Comparison of ENCODE assay signal across 1 cellular context in the genomic region with DNA sequence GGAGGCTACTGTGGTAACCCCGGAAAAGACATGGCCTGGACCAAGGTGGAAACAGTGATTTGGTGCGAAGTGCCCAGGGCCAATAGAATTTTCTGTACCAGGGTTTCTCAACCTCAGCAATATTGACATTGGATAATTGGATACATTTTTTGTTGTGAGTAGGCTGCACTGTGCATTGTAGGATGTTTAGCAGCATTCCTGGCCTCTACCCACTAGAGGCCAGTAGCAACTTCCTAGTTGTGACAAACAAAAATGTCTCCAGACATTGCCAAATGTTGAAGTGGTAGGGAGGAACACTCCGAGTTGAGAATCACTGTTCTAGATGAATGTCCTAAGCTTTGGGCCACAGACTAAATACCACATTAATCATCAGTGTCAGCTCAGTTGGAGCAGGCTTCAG.
TF ChIP-seq lines count a peak whose summit lies in the region.

No MANE protein-coding gene starts in this region.

TF ChIP-seq in GM23338, 12 proteins besides CTCF, POLR2A, EP300 and RAD21 (continued from another document):
- TF ChIP-seq, protein P1, sequence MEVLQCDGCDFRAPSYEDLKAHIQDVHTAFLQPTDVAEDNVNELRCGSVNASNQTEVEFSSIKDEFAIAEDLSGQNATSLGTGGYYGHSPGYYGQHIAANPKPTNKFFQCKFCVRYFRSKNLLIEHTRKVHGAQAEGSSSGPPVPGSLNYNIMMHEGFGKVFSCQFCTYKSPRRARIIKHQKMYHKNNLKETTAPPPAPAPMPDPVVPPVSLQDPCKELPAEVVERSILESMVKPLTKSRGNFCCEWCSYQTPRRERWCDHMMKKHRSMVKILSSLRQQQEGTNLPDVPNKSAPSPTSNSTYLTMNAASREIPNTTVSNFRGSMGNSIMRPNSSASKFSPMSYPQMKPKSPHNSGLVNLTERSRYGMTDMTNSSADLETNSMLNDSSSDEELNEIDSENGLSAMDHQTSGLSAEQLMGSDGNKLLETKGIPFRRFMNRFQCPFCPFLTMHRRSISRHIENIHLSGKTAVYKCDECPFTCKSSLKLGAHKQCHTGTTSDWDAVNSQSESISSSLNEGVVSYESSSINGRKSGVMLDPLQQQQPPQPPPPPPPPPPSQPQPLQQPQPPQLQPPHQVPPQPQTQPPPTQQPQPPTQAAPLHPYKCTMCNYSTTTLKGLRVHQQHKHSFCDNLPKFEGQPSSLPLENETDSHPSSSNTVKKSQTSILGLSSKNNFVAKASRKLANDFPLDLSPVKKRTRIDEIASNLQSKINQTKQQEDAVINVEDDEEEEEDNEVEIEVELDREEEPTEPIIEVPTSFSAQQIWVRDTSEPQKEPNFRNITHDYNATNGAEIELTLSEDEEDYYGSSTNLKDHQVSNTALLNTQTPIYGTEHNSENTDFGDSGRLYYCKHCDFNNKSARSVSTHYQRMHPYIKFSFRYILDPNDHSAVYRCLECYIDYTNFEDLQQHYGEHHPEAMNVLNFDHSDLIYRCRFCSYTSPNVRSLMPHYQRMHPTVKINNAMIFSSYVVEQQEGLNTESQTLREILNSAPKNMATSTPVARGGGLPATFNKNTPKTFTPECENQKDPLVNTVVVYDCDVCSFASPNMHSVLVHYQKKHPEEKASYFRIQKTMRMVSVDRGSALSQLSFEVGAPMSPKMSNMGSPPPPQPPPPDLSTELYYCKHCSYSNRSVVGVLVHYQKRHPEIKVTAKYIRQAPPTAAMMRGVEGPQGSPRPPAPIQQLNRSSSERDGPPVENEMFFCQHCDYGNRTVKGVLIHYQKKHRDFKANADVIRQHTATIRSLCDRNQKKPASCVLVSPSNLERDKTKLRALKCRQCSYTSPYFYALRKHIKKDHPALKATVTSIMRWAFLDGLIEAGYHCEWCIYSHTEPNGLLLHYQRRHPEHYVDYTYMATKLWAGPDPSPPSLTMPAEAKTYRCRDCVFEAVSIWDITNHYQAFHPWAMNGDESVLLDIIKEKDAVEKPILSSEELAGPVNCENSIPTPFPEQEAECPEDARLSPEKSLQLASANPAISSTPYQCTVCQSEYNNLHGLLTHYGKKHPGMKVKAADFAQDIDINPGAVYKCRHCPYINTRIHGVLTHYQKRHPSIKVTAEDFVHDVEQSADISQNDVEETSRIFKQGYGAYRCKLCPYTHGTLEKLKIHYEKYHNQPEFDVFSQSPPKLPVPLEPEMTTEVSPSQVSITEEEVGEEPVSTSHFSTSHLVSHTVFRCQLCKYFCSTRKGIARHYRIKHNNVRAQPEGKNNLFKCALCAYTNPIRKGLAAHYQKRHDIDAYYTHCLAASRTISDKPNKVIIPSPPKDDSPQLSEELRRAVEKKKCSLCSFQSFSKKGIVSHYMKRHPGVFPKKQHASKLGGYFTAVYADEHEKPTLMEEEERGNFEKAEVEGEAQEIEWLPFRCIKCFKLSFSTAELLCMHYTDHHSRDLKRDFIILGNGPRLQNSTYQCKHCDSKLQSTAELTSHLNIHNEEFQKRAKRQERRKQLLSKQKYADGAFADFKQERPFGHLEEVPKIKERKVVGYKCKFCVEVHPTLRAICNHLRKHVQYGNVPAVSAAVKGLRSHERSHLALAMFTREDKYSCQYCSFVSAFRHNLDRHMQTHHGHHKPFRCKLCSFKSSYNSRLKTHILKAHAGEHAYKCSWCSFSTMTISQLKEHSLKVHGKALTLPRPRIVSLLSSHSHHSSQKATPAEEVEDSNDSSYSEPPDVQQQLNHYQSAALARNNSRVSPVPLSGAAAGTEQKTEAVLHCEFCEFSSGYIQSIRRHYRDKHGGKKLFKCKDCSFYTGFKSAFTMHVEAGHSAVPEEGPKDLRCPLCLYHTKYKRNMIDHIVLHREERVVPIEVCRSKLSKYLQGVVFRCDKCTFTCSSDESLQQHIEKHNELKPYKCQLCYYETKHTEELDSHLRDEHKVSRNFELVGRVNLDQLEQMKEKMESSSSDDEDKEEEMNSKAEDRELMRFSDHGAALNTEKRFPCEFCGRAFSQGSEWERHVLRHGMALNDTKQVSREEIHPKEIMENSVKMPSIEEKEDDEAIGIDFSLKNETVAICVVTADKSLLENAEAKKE (CRISPR knock-in tag; IDR thresholded peaks at IDR 0.05): no peak
- no peak for TF ChIP-seq EZH2 (IDR thresholded peaks at IDR 0.05; ENCODE audit: low read depth, unreplicated experiment)
- TF ChIP-seq ZNF114 (CRISPR knock-in tag; IDR thresholded peaks at IDR 0.05): no peak
- TF ChIP-seq, protein P2, sequence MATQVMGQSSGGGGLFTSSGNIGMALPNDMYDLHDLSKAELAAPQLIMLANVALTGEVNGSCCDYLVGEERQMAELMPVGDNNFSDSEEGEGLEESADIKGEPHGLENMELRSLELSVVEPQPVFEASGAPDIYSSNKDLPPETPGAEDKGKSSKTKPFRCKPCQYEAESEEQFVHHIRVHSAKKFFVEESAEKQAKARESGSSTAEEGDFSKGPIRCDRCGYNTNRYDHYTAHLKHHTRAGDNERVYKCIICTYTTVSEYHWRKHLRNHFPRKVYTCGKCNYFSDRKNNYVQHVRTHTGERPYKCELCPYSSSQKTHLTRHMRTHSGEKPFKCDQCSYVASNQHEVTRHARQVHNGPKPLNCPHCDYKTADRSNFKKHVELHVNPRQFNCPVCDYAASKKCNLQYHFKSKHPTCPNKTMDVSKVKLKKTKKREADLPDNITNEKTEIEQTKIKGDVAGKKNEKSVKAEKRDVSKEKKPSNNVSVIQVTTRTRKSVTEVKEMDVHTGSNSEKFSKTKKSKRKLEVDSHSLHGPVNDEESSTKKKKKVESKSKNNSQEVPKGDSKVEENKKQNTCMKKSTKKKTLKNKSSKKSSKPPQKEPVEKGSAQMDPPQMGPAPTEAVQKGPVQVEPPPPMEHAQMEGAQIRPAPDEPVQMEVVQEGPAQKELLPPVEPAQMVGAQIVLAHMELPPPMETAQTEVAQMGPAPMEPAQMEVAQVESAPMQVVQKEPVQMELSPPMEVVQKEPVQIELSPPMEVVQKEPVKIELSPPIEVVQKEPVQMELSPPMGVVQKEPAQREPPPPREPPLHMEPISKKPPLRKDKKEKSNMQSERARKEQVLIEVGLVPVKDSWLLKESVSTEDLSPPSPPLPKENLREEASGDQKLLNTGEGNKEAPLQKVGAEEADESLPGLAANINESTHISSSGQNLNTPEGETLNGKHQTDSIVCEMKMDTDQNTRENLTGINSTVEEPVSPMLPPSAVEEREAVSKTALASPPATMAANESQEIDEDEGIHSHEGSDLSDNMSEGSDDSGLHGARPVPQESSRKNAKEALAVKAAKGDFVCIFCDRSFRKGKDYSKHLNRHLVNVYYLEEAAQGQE (IDR thresholded peaks at IDR 0.05; ENCODE audit: unreplicated experiment): no peak
- TF ChIP-seq EZH2phosphoT487 (IDR thresholded peaks at IDR 0.05; ENCODE audit: unreplicated experiment): no peak
- TF ChIP-seq STAT1 (IDR thresholded peaks at IDR 0.05; ENCODE audit: unreplicated experiment): no peak
